14 cellular contexts compared by ENCODE assay signal in genomic region chr12:131007031-131007793, GRCh38. TPM values are rescaled to one million over a fixed set of nuclear protein-coding genes. Genes with fewer than 3 reads are reported as not detected.
DNase-seq lines count a peak whose midpoint lies in the region; ATAC-seq and TF ChIP-seq lines count a peak whose summit lies in the region.
"Had no signal": no experiment of that assay in that cellular context is flagged by ENCODE, and none has a peak within 500 bp of the region (broad histone marks: within the 10 kb centered on the region; RNA-seq: fewer than 3 reads in every experiment).

No MANE protein-coding gene starts in this region.

- no peak for TF ChIP-seq POLR2A in spleen (IDR thresholded peaks at IDR 0.05)

- H3K9me3 Mint-ChIP-seq in glutamatergic neuron (ENCODE audit: unreplicated experiment) = no peaks in the 10 kb centered on the region
- H3K9me3 Mint-ChIP-seq: immature natural killer cell; naive thymus-derived CD4-positive, alpha-beta T cell had no signal

- 81 to 84% methylated on average over 19 to 20 of the region's 22 CpGs for WGBS in mesodermal cell (ENCODE audit: insufficient coverage in 2 of 2), 2 experiments
- WGBS in spleen, 5 donors = 65 to 84% (median 68%) methylated on average over 16 to 22 of the region's 22 CpGs

- TF ChIP-seq CTCF in glutamatergic neuron (IDR thresholded peaks at IDR 0.05; ENCODE audit: partially characterized antibody, unreplicated experiment) (no peak), spleen (IDR thresholded peaks at IDR 0.05 in 8 of 11, conservative IDR thresholded peaks at IDR 0.05 in 3 of 11) (no peak)

- H3K4me3 ChIP-seq in mesodermal cell (ENCODE audit: extremely low read depth, insufficient read depth, low read length, poor library complexity, severe bottlenecking) (no peak overlapping the region), spleen (no peak overlapping the region)
- H3K4me3 ChIP-seq: SJCRH30, thyroid gland had no signal

- H3K36me3 ChIP-seq in mesodermal cell (ENCODE audit: control insufficient read depth, insufficient read depth, low read length) (no peaks in the 10 kb centered on the region), spleen (no peaks in the 10 kb centered on the region)
- H3K36me3 ChIP-seq: SJCRH30, thyroid gland had no signal

- ATAC-seq in HG03565 (IDR thresholded peaks at IDR 0.05; ENCODE audit: unreplicated experiment) = no peak
- ATAC-seq in GM21619 (IDR thresholded peaks at IDR 0.05; ENCODE audit: unreplicated experiment) = no peak
- ATAC-seq: naive thymus-derived CD4-positive, alpha-beta T cell had no signal

- H3K4me1 ChIP-seq in mesodermal cell (ENCODE audit: control insufficient read depth, insufficient read depth, low read length, poor library complexity, severe bottlenecking) (no peaks in the 10 kb centered on the region), spleen (peaks cover 0 to 8% (median 0%) of the 10 kb centered on the region in 6 donors)
- H3K4me1 ChIP-seq: SJCRH30 had no signal

- peak overlapping the region; percentile 59 for H3K4me3 Mint-ChIP-seq in glutamatergic neuron (ENCODE audit: unreplicated experiment)
- H3K4me3 Mint-ChIP-seq: immature natural killer cell; naive thymus-derived CD4-positive, alpha-beta T cell had no signal

- peaks cover 0 to 38% (median 0%) of the 10 kb centered on the region in 7 donors for H3K27me3 ChIP-seq in spleen (replicated peaks in 1 of 7)
- H3K27me3 ChIP-seq: thyroid gland had no signal

- DNase-seq in NCI-H1092 treated with DMSO at 0.1 percent for 48 hours (lab: John Stamatoyannopoulos, UW) (peak; percentile 52), glutamatergic neuron (peak; percentile 50), spleen (peak; percentile 63), Kasumi-1 (lab: John Stamatoyannopoulos, UW) (no peak)
- DNase-seq in stimulated activated CD4-positive, alpha-beta T cell treated with anti-CD3 and anti-CD28 coated beads, Interleukin-12 subunit alpha, Interleukin-12 subunit beta, amount 100 ng/mL, for 4 hours = no peak
- DNase-seq: activated effector memory CD4-positive, alpha-beta T cell treated with Interleukin-2 at 50 U/mL for 16 hours; immature natural killer cell; naive thymus-derived CD4-positive, alpha-beta T cell; SJCRH30; thyroid gland had no signal

- H3K27ac Mint-ChIP-seq in glutamatergic neuron (ENCODE audit: unreplicated experiment) = peak overlapping the region; percentile 70
- H3K27ac Mint-ChIP-seq: immature natural killer cell; naive thymus-derived CD4-positive, alpha-beta T cell had no signal

- peaks cover 3% of the 10 kb centered on the region for H3K27me3 Mint-ChIP-seq in glutamatergic neuron (ENCODE audit: unreplicated experiment)

- H3K4me1 Mint-ChIP-seq in glutamatergic neuron (ENCODE audit: low read depth, unreplicated experiment) = peaks cover 28% of the 10 kb centered on the region

- peak overlapping the region; percentile 36 for H3K27ac ChIP-seq in mesodermal cell (ENCODE audit: low read depth, low read length, severe bottlenecking)
- H3K27ac ChIP-seq in spleen = no peak overlapping the region
- H3K27ac ChIP-seq: C4-2B, SJCRH30, thyroid gland had no signal

- intact Hi-C loops in spleen (cut with DNase I; ENCODE audit: low total_unique reads) = no loop called here

- H3K36me3 Mint-ChIP-seq in glutamatergic neuron (ENCODE audit: unreplicated experiment) = no peaks in the 10 kb centered on the region
- H3K36me3 Mint-ChIP-seq: immature natural killer cell; naive thymus-derived CD4-positive, alpha-beta T cell had no signal

- H3K9me3 ChIP-seq in mesodermal cell (ENCODE audit: control insufficient read depth, low read length) (no peaks in the 10 kb centered on the region), spleen (no peaks in the 10 kb centered on the region)
- H3K9me3 ChIP-seq: SJCRH30, thyroid gland had no signal

RNA-seq across cellular contexts. Expression of gene ADGRD1, which starts 53.5 kb away (rescaled TPM):
- total RNA-seq in glutamatergic neuron (ENCODE audit: unreplicated experiment) = 0.96 TPM
- polyA plus RNA-seq in mesodermal cell (2013, experiment 1 of 2) = 2.3 TPM
- polyA plus RNA-seq in mesodermal cell (2013, experiment 2 of 2) = 3.0 TPM
- total RNA-seq in spleen = 1 to 10 TPM; 3.4 to 9.7 (median 6.9) TPM
- polyA plus RNA-seq in spleen = 1 to 10 TPM in 2 of 3 donors, under 1 TPM in 1; 0.89 to 1.5 (median 1.4) TPM
- polyA plus RNA-seq: immature natural killer cell; naive thymus-derived CD4-positive, alpha-beta T cell had no signal

Comparison
In these comparisons a context has a peak if more than half of its experiments do, and no peak if none do; other contexts are left out.
1. DNase-seq: peak in NCI-H1092 treated with DMSO at 0.1 percent for 48 hours (single experiment), glutamatergic neuron (single experiment) and spleen (single experiment); none in Kasumi-1 (0 of 2) and stimulated activated CD4-positive, alpha-beta T cell treated with anti-CD3 and anti-CD28 coated beads, Interleukin-12 subunit alpha, Interleukin-12 subunit beta, amount 100 ng/mL, for 4 hours (single experiment).